In the genomic region with DNA sequence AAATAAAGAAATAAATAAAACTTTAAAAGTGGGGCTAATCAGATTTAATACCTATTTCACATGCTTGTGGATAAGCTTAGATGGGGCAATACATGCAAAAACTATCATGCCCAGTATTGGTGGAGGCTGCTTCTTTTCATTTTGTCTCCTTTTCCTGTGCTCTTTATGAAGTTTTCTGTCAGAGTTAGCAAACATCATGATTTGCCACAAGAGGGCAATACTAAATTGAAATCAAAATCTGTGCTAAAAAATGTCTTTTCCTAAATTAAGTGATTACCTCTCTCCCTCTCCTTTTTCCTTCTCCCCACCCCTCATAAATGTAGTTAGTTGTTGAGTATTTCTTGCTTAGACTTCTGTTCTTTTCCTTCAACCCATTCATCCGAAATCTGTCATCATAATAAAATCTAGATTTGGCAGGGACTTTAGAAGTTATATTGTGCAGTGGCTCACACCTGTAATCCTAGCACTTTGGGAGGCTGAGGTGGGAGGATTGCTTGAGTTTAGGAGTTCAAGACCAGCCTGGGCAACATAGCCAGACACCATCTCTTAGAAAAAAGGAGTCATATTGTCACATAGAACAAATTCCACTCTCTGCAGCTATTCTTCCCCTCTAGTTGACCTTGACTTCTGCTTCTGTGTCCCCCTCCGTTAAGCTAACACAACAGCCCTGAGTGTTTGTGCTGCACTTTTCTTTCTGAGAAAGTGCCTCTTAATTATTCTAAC, we compare ENCODE assay signal across 8 cellular contexts. TPM values are rescaled to one million over a fixed set of nuclear protein-coding genes. Genes with fewer than 3 reads are reported as not detected.
DNase-seq lines count a peak whose midpoint lies in the region; ATAC-seq and TF ChIP-seq lines count a peak whose summit lies in the region.

No MANE protein-coding gene starts in this region.

- no peak for ATAC-seq in lower lobe of right lung
- ATAC-seq in GM21825 (IDR thresholded peaks at IDR 0.05; ENCODE audit: unreplicated experiment), result no peak
- ATAC-seq in HG02623 (IDR thresholded peaks at IDR 0.05; ENCODE audit: unreplicated experiment), result no peak
- no peak for ATAC-seq in T-helper 17 cell

- H3K4me1 ChIP-seq in lower lobe of right lung, result peaks cover 4% of the 10 kb centered on the region

- no peaks in the 10 kb centered on the region for H3K36me3 ChIP-seq in lower lobe of right lung

- no peaks in the 10 kb centered on the region for H3K36me3 Mint-ChIP-seq in T-helper 17 cell (ENCODE audit: low read depth)

- H3K27me3 ChIP-seq in lower lobe of right lung (ENCODE audit: low read depth), result peaks cover 4% of the 10 kb centered on the region

- DNase-seq in AG09319 (ENCODE audit: extremely low read depth, low read depth) (no peak), HT1080 (ENCODE audit: low read depth) (peak; percentile 55), astrocyte of the hippocampus (ENCODE audit: low read depth, low spot score) (peak; percentile 58), lower lobe of right lung (no peak), T-helper 17 cell (no peak), COR-L47 (lab: John Stamatoyannopoulos, UW) (no peak)

- peaks cover 6% of the 10 kb centered on the region for H3K27me3 Mint-ChIP-seq in T-helper 17 cell

- H3K9me3 ChIP-seq in lower lobe of right lung (no peaks in the 10 kb centered on the region), T-helper 17 cell (ENCODE audit: control insufficient read depth, low read length, poor library complexity, severe bottlenecking) (no peaks in the 10 kb centered on the region)

- H3K4me3 Mint-ChIP-seq in T-helper 17 cell, result no peak overlapping the region

- H3K27ac Mint-ChIP-seq in T-helper 17 cell, result no peak overlapping the region

- no peaks in the 10 kb centered on the region for H3K4me1 Mint-ChIP-seq in T-helper 17 cell

- intact Hi-C loops in lower lobe of right lung (cut with DNase I), result loop anchor here (5.0 kb wide), 1 partner anchor 170 kb away; no protein-coding TSS in a partner anchor

- H3K27ac ChIP-seq in lower lobe of right lung, result no peak overlapping the region

- TF ChIP-seq CTCF in AG09319 (IDR thresholded peaks at IDR 0.05; ENCODE audit: low read depth, low read length) (peak; percentile 53), lower lobe of right lung (IDR thresholded peaks at IDR 0.05) (peak; percentile 38)

- H3K4me3 ChIP-seq in lower lobe of right lung, result no peak overlapping the region

RNA-seq across cellular contexts. Expression of a gene that starts 4.7 kb away (rescaled TPM):
- total RNA-seq in HT1080 (2014; rRNA removed; shearing (Covaris generic)), result 8.8 and 9.9 TPM in 2 replicates
- polyA plus RNA-seq in HT1080 (2015; cell fraction: cytosol; rRNA removed), result 4.5 and 6.1 TPM in 2 replicates
- polyA plus RNA-seq in HT1080 (2015; cell fraction: nucleus; rRNA removed), result 10.3 and 14.6 TPM in 2 replicates
- 16.3 TPM for total RNA-seq in lower lobe of right lung
- under 1 TPM; 0.12 to 0.31 TPM for total RNA-seq in T-helper 17 cell

Comparison
In these comparisons a context has a peak if more than half of its experiments do, and no peak if none do; other contexts are left out.
1. DNase-seq: peak in HT1080 (single experiment) and astrocyte of the hippocampus (single experiment); none in AG09319 (single experiment), lower lobe of right lung (single experiment), T-helper 17 cell (0 of 3) and COR-L47 (single experiment).